18 cellular contexts compared by ENCODE assay signal in the genomic region with DNA sequence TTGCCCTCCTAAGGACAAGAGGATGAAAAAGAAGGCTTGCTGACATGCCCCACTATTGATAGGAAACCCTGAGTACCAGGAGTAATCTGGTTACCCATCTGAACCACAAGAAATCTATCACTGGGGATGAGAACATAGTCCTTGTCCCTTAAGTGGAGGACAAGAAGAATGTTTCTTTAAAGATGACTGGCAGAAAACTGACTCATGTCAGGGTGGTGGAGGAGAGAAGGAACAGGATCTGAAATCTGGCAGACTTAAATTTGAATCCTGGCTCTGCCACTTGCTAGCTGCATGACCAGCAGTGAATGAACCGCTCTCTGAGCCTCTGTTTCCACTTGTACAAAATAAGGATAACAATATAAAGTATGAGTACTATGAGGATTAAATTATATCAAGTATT. TPM values are rescaled to one million over a fixed set of nuclear protein-coding genes. Genes with fewer than 3 reads are reported as not detected.
DNase-seq lines count a peak whose midpoint lies in the region; ATAC-seq and TF ChIP-seq lines count a peak whose summit lies in the region.
"Had no signal": no experiment of that assay in that cellular context is flagged by ENCODE, and none has a peak within 500 bp of the region (broad histone marks: within the 10 kb centered on the region; RNA-seq: fewer than 3 reads in every experiment).

No MANE protein-coding gene starts in this region.

- no peak overlapping the region for H3K4me3 Mint-ChIP-seq in activated CD4-positive, alpha-beta T cell treated with anti-CD3 and anti-CD28 coated beads for 36 hours
- H3K4me3 Mint-ChIP-seq in type B pancreatic cell: no peak overlapping the region
- H3K4me3 Mint-ChIP-seq: activated B cell treated with CpG ODN at 0.5 μM for 24 hours; activated naive CD4-positive, alpha-beta T cell treated with anti-CD3 and anti-CD28 coated beads, Interleukin-2, amount 50 U/mL, for 24 hours had no signal

- H3K27ac ChIP-seq in body of pancreas: peak overlapping the region in 3 of 4 donors; percentile 25 to 54 (median 27)
- peak overlapping the region in 1 of 2 donors; percentile 60 for H3K27ac ChIP-seq in aorta (ENCODE audit: low read depth in 1 of 2, low read length in 2 of 2)
- H3K27ac ChIP-seq: sigmoid colon had no signal

- DNase-seq in activated CD4-positive, alpha-beta T cell treated with anti-CD3 and anti-CD28 coated beads for 36 hours: no peak
- DNase-seq in activated CD4-positive, alpha-beta T cell treated with anti-CD3 and anti-CD28 coated beads, Interleukin-2, amount 50 U/mL, for 4 hours: no peak
- DNase-seq in body of pancreas (no peak), kidney tubule cell (ENCODE audit: low spot score) (peak; percentile 50), type B pancreatic cell (ENCODE audit: extremely low spot score, unreplicated experiment) (no peak), SIG-M5 treated with dmso at 0.1 percent for 504 hours (lab: John Stamatoyannopoulos, UW; ENCODE audit: unreplicated experiment) (no peak), NCI-H2107 (lab: John Stamatoyannopoulos, UW) (no peak), aorta (no peak)
- DNase-seq: ACHN; activated B cell treated with CpG ODN at 0.5 μM for 24 hours; activated CD8-positive, alpha-beta memory T cell treated with anti-CD3 and anti-CD28 coated beads, Interleukin-2, amount 50 U/mL, for 4 hours; erythroblast; hypothalamus; NCI-H446 treated with DMSO at 0.1 percent for 48 hours; sigmoid colon; stimulated activated naive CD4-positive, alpha-beta T cell treated with Interleukin-2 at 50 U/mL for 16 hours had no signal

- H3K4me1 ChIP-seq in body of pancreas: peaks cover 70% of the 10 kb centered on the region
- peaks cover 15 to 25% of the 10 kb centered on the region in 2 donors for H3K4me1 ChIP-seq in aorta (ENCODE audit: control insufficient read depth in 1 of 2, insufficient read depth in 2 of 2, low read length in 2 of 2)

- intact Hi-C loops in activated CD4-positive, alpha-beta T cell treated with anti-CD3 and anti-CD28 coated beads for 36 hours (cut with DNase I, micrococcal nuclease): no loop called here
- intact Hi-C loops in body of pancreas (cut with DNase I): no loop called here
- intact Hi-C loops in aorta (cut with DNase I): loop anchor here in 1 of 2 donors (5.0 kb wide), 1 partner anchor 40 kb away; the partner anchor contains the start of gene XPNPEP1

- H3K36me3 Mint-ChIP-seq in activated CD4-positive, alpha-beta T cell treated with anti-CD3 and anti-CD28 coated beads for 36 hours (ENCODE audit: low read depth): no peaks in the 10 kb centered on the region
- H3K36me3 Mint-ChIP-seq in type B pancreatic cell: no peaks in the 10 kb centered on the region
- H3K36me3 Mint-ChIP-seq: activated naive CD4-positive, alpha-beta T cell treated with anti-CD3 and anti-CD28 coated beads, Interleukin-2, amount 50 U/mL, for 24 hours had no signal

- no peaks in the 10 kb centered on the region for H3K4me1 Mint-ChIP-seq in activated CD4-positive, alpha-beta T cell treated with anti-CD3 and anti-CD28 coated beads for 36 hours
- peaks cover 58% of the 10 kb centered on the region for H3K4me1 Mint-ChIP-seq in type B pancreatic cell (ENCODE audit: unreplicated experiment)
- H3K4me1 Mint-ChIP-seq: activated naive CD4-positive, alpha-beta T cell treated with anti-CD3 and anti-CD28 coated beads, Interleukin-2, amount 50 U/mL, for 24 hours had no signal

- no peak for TF ChIP-seq CTCF in body of pancreas (IDR thresholded peaks at IDR 0.05)
- no peak for TF ChIP-seq CTCF in type B pancreatic cell (conservative IDR thresholded peaks at IDR 0.05)

- CTCF ChIA-PET in activated CD4-positive, alpha-beta T cell treated with anti-CD3 and anti-CD28 coated beads for 36 hours (lab: Charles Lee): no interaction called here

- H3K4me3 ChIP-seq in body of pancreas: no peak overlapping the region
- H3K4me3 ChIP-seq in aorta (ENCODE audit: low read length in 2 of 2): no peak overlapping the region
- H3K4me3 ChIP-seq: sigmoid colon had no signal

- H3K27ac Mint-ChIP-seq in activated CD4-positive, alpha-beta T cell treated with anti-CD3 and anti-CD28 coated beads for 36 hours: no peak overlapping the region
- H3K27ac Mint-ChIP-seq in type B pancreatic cell: peak overlapping the region; percentile 39
- H3K27ac Mint-ChIP-seq: activated B cell treated with CpG ODN at 0.5 μM for 24 hours; activated naive CD4-positive, alpha-beta T cell treated with anti-CD3 and anti-CD28 coated beads, Interleukin-2, amount 50 U/mL, for 24 hours had no signal

- no peaks in the 10 kb centered on the region for H3K27me3 Mint-ChIP-seq in activated CD4-positive, alpha-beta T cell treated with anti-CD3 and anti-CD28 coated beads for 36 hours
- no peaks in the 10 kb centered on the region for H3K27me3 Mint-ChIP-seq in type B pancreatic cell
- H3K27me3 Mint-ChIP-seq: activated naive CD4-positive, alpha-beta T cell treated with anti-CD3 and anti-CD28 coated beads, Interleukin-2, amount 50 U/mL, for 24 hours had no signal

- no peak for TF ChIP-seq POLR2A in body of pancreas (IDR thresholded peaks at IDR 0.05)

- ATAC-seq in activated CD4-positive, alpha-beta T cell treated with anti-CD3 and anti-CD28 coated beads for 36 hours: peak; percentile 39
- ATAC-seq in body of pancreas (no peak), aorta (ENCODE audit: low FRiP score) (no peak)
- ATAC-seq: HepG2 had no signal

- 100% methylated on average over 1 of the region's 1 CpG for WGBS in body of pancreas, 2 donors
- 4 to 8% methylated on average over 1 of the region's 1 CpG for WGBS in aorta, 2 donors

- POLR2A ChIA-PET in activated CD4-positive, alpha-beta T cell treated with anti-CD3 and anti-CD28 coated beads for 36 hours (lab: Charles Lee): no interaction called here

- H3K9me3 ChIP-seq in body of pancreas (no peaks in the 10 kb centered on the region), aorta (ENCODE audit: control insufficient read depth, low read length) (no peaks in the 10 kb centered on the region)
- H3K9me3 ChIP-seq: sigmoid colon had no signal

- H3K27me3 ChIP-seq in body of pancreas (no peaks in the 10 kb centered on the region), aorta (ENCODE audit: control insufficient read depth in 1 of 2, insufficient read depth in 2 of 2, low read length in 1 of 2) (no peaks in the 10 kb centered on the region)
- H3K27me3 ChIP-seq: sigmoid colon had no signal

- H3K9me3 Mint-ChIP-seq in activated CD4-positive, alpha-beta T cell treated with anti-CD3 and anti-CD28 coated beads for 36 hours (ENCODE audit: low read depth): no peaks in the 10 kb centered on the region
- H3K9me3 Mint-ChIP-seq in type B pancreatic cell: no peaks in the 10 kb centered on the region
- H3K9me3 Mint-ChIP-seq: activated B cell treated with CpG ODN at 0.5 μM for 24 hours; activated naive CD4-positive, alpha-beta T cell treated with anti-CD3 and anti-CD28 coated beads, Interleukin-2, amount 50 U/mL, for 24 hours had no signal

- H3K36me3 ChIP-seq in body of pancreas (replicated peaks in 1 of 2; ENCODE audit: insufficient read depth in 1 of 2, low read depth in 2 of 2) (no peaks in the 10 kb centered on the region), aorta (ENCODE audit: control insufficient read depth in 1 of 2, insufficient read depth in 2 of 2, low read length in 1 of 2) (no peaks in the 10 kb centered on the region)
- H3K36me3 ChIP-seq: sigmoid colon had no signal

RNA-seq across cellular contexts. Expression of gene XPNPEP1, which starts 38.9 kb away (rescaled TPM):
- total RNA-seq in activated CD4-positive, alpha-beta T cell treated with anti-CD3 and anti-CD28 coated beads for 36 hours: 10 to 100 TPM; 85.4 to 91.2 TPM
- total RNA-seq in body of pancreas (100 to 1,000 TPM in 1 of 2 donors, 10 to 100 TPM in 1; 77.6 to 104 TPM), type B pancreatic cell (ENCODE audit: low replicate concordance) (50.1 and 76.6 TPM in 2 replicates), aorta (10 to 100 TPM; 47.5 to 68.9 TPM)
- polyA plus RNA-seq in aorta: 10 to 100 TPM; 28.4 to 38.9 TPM

RNA-seq across cellular contexts. Expression of gene ADD3, which starts 45.5 kb away (rescaled TPM):
- total RNA-seq in activated CD4-positive, alpha-beta T cell treated with anti-CD3 and anti-CD28 coated beads for 36 hours: 100 to 1,000 TPM in 1 of 2 experiments, 10 to 100 TPM in 1; 72.5 to 101 TPM
- total RNA-seq in body of pancreas (10 to 100 TPM; 37.9 to 40.5 TPM), type B pancreatic cell (ENCODE audit: low replicate concordance) (140 and 183 TPM in 2 replicates), aorta (100 to 1,000 TPM in 1 of 2 donors, 10 to 100 TPM in 1; 80.9 to 197 TPM)
- 100 to 1,000 TPM in 1 of 2 donors, 10 to 100 TPM in 1; 41.1 to 132 TPM for polyA plus RNA-seq in aorta
